ENCODE assay signal across 26 cellular contexts in genomic region chr12:34016361-34016760, GRCh38. TPM values are rescaled to one million over a fixed set of nuclear protein-coding genes. Genes with fewer than 3 reads are reported as not detected.
DNase-seq lines count a peak whose midpoint lies in the region; ATAC-seq and TF ChIP-seq lines count a peak whose summit lies in the region.
"Had no signal": no experiment of that assay in that cellular context is flagged by ENCODE, and none has a peak within 500 bp of the region (broad histone marks: within the 10 kb centered on the region; RNA-seq: fewer than 3 reads in every experiment).

No MANE protein-coding gene starts in this region.

- no peaks in the 10 kb centered on the region for H3K4me1 ChIP-seq in mammary epithelial cell (ENCODE audit: insufficient read depth, low read length)
- no peaks in the 10 kb centered on the region for H3K4me1 ChIP-seq in GM23338 (ENCODE audit: insufficient read depth)
- no peaks in the 10 kb centered on the region for H3K4me1 ChIP-seq in mesendoderm (ENCODE audit: control insufficient read depth, low read depth, low read length)

- no peaks in the 10 kb centered on the region for H3K79me2 ChIP-seq in mammary epithelial cell (ENCODE audit: insufficient read depth, low read length)
- H3K79me2 ChIP-seq in GM23338 (replicated peaks; ENCODE audit: insufficient read depth), result no peaks in the 10 kb centered on the region
- no peaks in the 10 kb centered on the region for H3K79me2 ChIP-seq in mesendoderm (ENCODE audit: control insufficient read depth, insufficient read depth, low read length)

- no peaks in the 10 kb centered on the region for H3F3A ChIP-seq in GM23338 (replicated peaks; ENCODE audit: low read depth)

- H2AK5ac ChIP-seq in mesendoderm (ENCODE audit: low read length), result no peak overlapping the region

- H3K27ac Mint-ChIP-seq in MCF 10A (ENCODE audit: low read depth, unreplicated experiment) (no peak overlapping the region), GM23338 (no peak overlapping the region)
- H3K27ac Mint-ChIP-seq: activated CD4-positive, alpha-beta memory T cell treated with anti-CD3 and anti-CD28 coated beads for 36 hours; effector memory CD8-positive, alpha-beta T cell; T-cell had no signal

- no peaks in the 10 kb centered on the region for H3K79me1 ChIP-seq in mesendoderm (ENCODE audit: low read length)

- intact Hi-C loops in mammary epithelial cell (cut with micrococcal nuclease) (no loop called here), MCF 10A (cut with micrococcal nuclease) (no loop called here), Right ventricle myocardium superior (cut with DNase I) (no loop called here)

- ATAC-seq in GM23338 (peak; percentile 59), SK-N-SH treated with all-trans-retinoic acid at 6 μM for 48 hours (0 out of 3 replicates have a peak, but pooled peaks have one; percentile 18), Right ventricle myocardium superior (ENCODE audit: poor library complexity) (no peak)
- ATAC-seq: effector memory CD8-positive, alpha-beta T cell; heart left ventricle; T-cell had no signal

- H3K23ac ChIP-seq in mesendoderm (ENCODE audit: low read length), result no peak overlapping the region

- no peak overlapping the region for H3K4ac ChIP-seq in mesendoderm (ENCODE audit: low read depth, low read length)

- TF ChIP-seq CTCF in mammary epithelial cell (conservative IDR thresholded peaks at IDR 0.05 in 1 of 2, IDR thresholded peaks at IDR 0.05 in 1 of 2; ENCODE audit: extremely low read depth in 1 of 2, insufficient read depth in 1 of 2, low read depth in 1 of 2, low read length in 2 of 2) (no peak), MCF 10A (IDR thresholded peaks at IDR 0.05; ENCODE audit: unreplicated experiment) (no peak), GM23338 (conservative IDR thresholded peaks at IDR 0.05; ENCODE audit: low read depth in 2 of 2) (peak; percentile 35 to 44), GM10266 (IDR thresholded peaks at IDR 0.05; ENCODE audit: control insufficient read depth, insufficient read depth, low read depth, missing control alignments) (no peak)

- no peaks in the 10 kb centered on the region for H4K20me1 ChIP-seq in mammary epithelial cell (ENCODE audit: insufficient read depth, low read length)
- H4K20me1 ChIP-seq in GM23338 (replicated peaks; ENCODE audit: insufficient read depth), result no peaks in the 10 kb centered on the region

- H3K4me3 ChIP-seq in mammary epithelial cell (replicated peaks in 1 of 3; ENCODE audit: insufficient read depth in 1 of 3, low read depth in 2 of 3, low read length in 3 of 3), result no peak overlapping the region
- H3K4me3 ChIP-seq in GM23338, result no peak overlapping the region
- no peak overlapping the region for H3K4me3 ChIP-seq in mesendoderm (ENCODE audit: low read length)
- H3K4me3 ChIP-seq: cardiac muscle cell, heart left ventricle, ovary, right atrium auricular region, spleen, upper lobe of left lung had no signal

- no peak overlapping the region for H2BK5ac ChIP-seq in mesendoderm (ENCODE audit: low read length)

- H3K9ac ChIP-seq in mammary epithelial cell (ENCODE audit: insufficient read depth, low read length), result no peak overlapping the region
- no peak overlapping the region for H3K9ac ChIP-seq in mesendoderm (ENCODE audit: low read length)

- H2AFZ ChIP-seq in mammary epithelial cell (ENCODE audit: low read depth, low read length) (peak overlapping the region; percentile 0), GM23338 (no peak overlapping the region)

- H3K27me3 ChIP-seq in mammary epithelial cell (ENCODE audit: insufficient read depth, low read length), result no peaks in the 10 kb centered on the region
- H3K27me3 ChIP-seq in GM23338 (ENCODE audit: insufficient read depth), result no peaks in the 10 kb centered on the region
- no peaks in the 10 kb centered on the region for H3K27me3 ChIP-seq in mesendoderm (ENCODE audit: insufficient read depth, low read length, poor library complexity)
- H3K27me3 ChIP-seq: cardiac muscle cell, right atrium auricular region, upper lobe of left lung had no signal

- WGBS in mammary epithelial cell (ENCODE audit: low coverage, missing lambda C conversion rate), result 73% methylated on average over 3 of the region's 3 CpGs
- WGBS in mesendoderm (ENCODE audit: extremely low coverage, insufficient coverage, low lambda C conversion rate), result no CpG with 5 or more reads among the region's 3 CpGs

- BruUV-seq in mammary epithelial cell (replicated peaks; lab: Mats Ljungman, UMichigan) (no TSS peak), MCF 10A (replicated peaks; lab: Mats Ljungman, UMichigan) (no TSS peak)

- POLR2A ChIA-PET in MCF 10A (lab: Yijun Ruan, JAX), result no interaction called here

- no peak overlapping the region for H3K18ac ChIP-seq in mesendoderm (ENCODE audit: low read length)

- H3K4me2 ChIP-seq in mammary epithelial cell (ENCODE audit: insufficient read depth, low read depth, low read length) (no peak overlapping the region), GM23338 (no peak overlapping the region), mesendoderm (ENCODE audit: low read length) (no peak overlapping the region)

- H3K27ac ChIP-seq in mammary epithelial cell (ENCODE audit: insufficient read depth, low read depth, low read length) (no peak overlapping the region), GM23338 (ENCODE audit: low read depth) (no peak overlapping the region), mesendoderm (ENCODE audit: low read depth, low read length) (no peak overlapping the region)
- H3K27ac ChIP-seq: cardiac muscle cell, heart left ventricle, ovary, right atrium auricular region, spleen, upper lobe of left lung had no signal

- H4K8ac ChIP-seq in mesendoderm (ENCODE audit: low read depth, low read length), result no peak overlapping the region

- in situ Hi-C loops in mammary epithelial cell (cut with MboI; ENCODE audit: low sequenced_read_pairs in 2 of 2), result loop anchor here (25.0 kb wide), 4 partner anchors 379 to 1254 kb away; partner anchors contain the start of gene YARS2 (in 1 of the 2)

- H2BK120ac ChIP-seq in mesendoderm (ENCODE audit: low read depth, low read length), result no peak overlapping the region

- DNase-seq in mammary epithelial cell (no peak), MCF 10A (ENCODE audit: unreplicated experiment) (no peak), GM23338 (ENCODE audit: low spot score) (peak; percentile 41), mesendoderm (peak; percentile 23), GM10266 (ENCODE audit: extremely low spot score) (no peak), NCI-H774 (lab: John Stamatoyannopoulos, UW) (no peak), Right ventricle myocardium superior (no peak)
- DNase-seq: activated CD4-positive, alpha-beta memory T cell treated with anti-CD3 and anti-CD28 coated beads for 36 hours; activated CD4-positive, CD25-positive, alpha-beta regulatory T cell treated with anti-CD3 and anti-CD28 coated beads, Interleukin-2, amount 50 U/mL, for 72 hours; activated CD8-positive, alpha-beta memory T cell treated with anti-CD3 and anti-CD28 coated beads, Interleukin-2, amount 50 U/mL, for 4 hours; activated naive CD4-positive, alpha-beta T cell treated with anti-CD3 and anti-CD28 coated beads, Interleukin-2, amount 50 U/mL, for 16 hours; anterior cingulate cortex; cortex of kidney; DMS79 treated with DMSO at 0.1 percent for 48 hours; effector memory CD8-positive, alpha-beta T cell; H7; heart left ventricle; KBM-7; NCI-H146; ovary; spleen; T-cell; upper lobe of left lung had no signal

- H3K36me3 Mint-ChIP-seq in MCF 10A (ENCODE audit: insufficient read depth, unreplicated experiment) (no peaks in the 10 kb centered on the region), GM23338 (ENCODE audit: low read depth) (no peaks in the 10 kb centered on the region; the same call in 2 of the 3 replicates)
- H3K36me3 Mint-ChIP-seq: activated CD4-positive, alpha-beta memory T cell treated with anti-CD3 and anti-CD28 coated beads for 36 hours; T-cell had no signal

- CTCF ChIA-PET in mammary epithelial cell (lab: Charles Lee; ENCODE audit: low non-redundant PET), result no interaction called here
- CTCF ChIA-PET in MCF 10A (lab: Yijun Ruan, JAX), result no interaction called here

- H3K9me3 Mint-ChIP-seq in MCF 10A (ENCODE audit: unreplicated experiment) (no peaks in the 10 kb centered on the region), GM23338 (no peaks in the 10 kb centered on the region)
- H3K9me3 Mint-ChIP-seq: activated CD4-positive, alpha-beta memory T cell treated with anti-CD3 and anti-CD28 coated beads for 36 hours; effector memory CD8-positive, alpha-beta T cell; T-cell had no signal

- H3K9me2 ChIP-seq in GM23338 (ENCODE audit: insufficient read depth), result no peaks in the 10 kb centered on the region; the same call in 1 of the 2 replicates

- H3K9me3 ChIP-seq in mammary epithelial cell (replicated peaks; ENCODE audit: insufficient read depth, low read length), result no peaks in the 10 kb centered on the region
- H3K9me3 ChIP-seq: heart left ventricle, ovary, right atrium auricular region, spleen, upper lobe of left lung had no signal

- no peaks in the 10 kb centered on the region for H3K36me3 ChIP-seq in mammary epithelial cell (ENCODE audit: insufficient read depth, low read length)
- H3K36me3 ChIP-seq in GM23338 (ENCODE audit: insufficient read depth), result no peaks in the 10 kb centered on the region
- H3K36me3 ChIP-seq in mesendoderm (ENCODE audit: control insufficient read depth, insufficient read depth, low read length), result no peaks in the 10 kb centered on the region
- H3K36me3 ChIP-seq: cardiac muscle cell, heart left ventricle, ovary, right atrium auricular region, spleen, upper lobe of left lung had no signal

- H3K56ac ChIP-seq in mesendoderm (ENCODE audit: low read length), result no peak overlapping the region

- peaks cover 11% of the 10 kb centered on the region for H3K27me3 Mint-ChIP-seq in MCF 10A (ENCODE audit: insufficient read depth, unreplicated experiment)
- H3K27me3 Mint-ChIP-seq in GM23338 (ENCODE audit: insufficient read depth, low read depth, poor library complexity), result peaks cover 2% of the 10 kb centered on the region
- H3K27me3 Mint-ChIP-seq: activated CD4-positive, alpha-beta memory T cell treated with anti-CD3 and anti-CD28 coated beads for 36 hours had no signal

- dilution Hi-C loops in mammary epithelial cell (cut with HindIII; ENCODE audit: low sequenced_read_pairs), result no loop called here

- H2BK15ac ChIP-seq in mesendoderm (replicated peaks; ENCODE audit: low read depth), result no peak overlapping the region

- H4K5ac ChIP-seq in mesendoderm (ENCODE audit: low read length), result no peak overlapping the region

- H3K4me3 Mint-ChIP-seq in MCF 10A (ENCODE audit: unreplicated experiment) (no peak overlapping the region), GM23338 (no peak overlapping the region)
- H3K4me3 Mint-ChIP-seq: activated CD4-positive, alpha-beta memory T cell treated with anti-CD3 and anti-CD28 coated beads for 36 hours; effector memory CD8-positive, alpha-beta T cell; T-cell had no signal

- no peaks in the 10 kb centered on the region for H3K4me1 Mint-ChIP-seq in MCF 10A (ENCODE audit: insufficient read depth, unreplicated experiment)
- H3K4me1 Mint-ChIP-seq in GM23338, result no peaks in the 10 kb centered on the region

RNA-seq across cellular contexts. Expression of gene ALG10, which starts 5.9 kb away (rescaled TPM):
- total RNA-seq in mammary epithelial cell (10 to 100 TPM; 12.6 to 18.7 TPM), MCF 10A (2022) (7.6 and 7.8 TPM in 2 replicates), Right ventricle myocardium superior (3.7 TPM)
- polyA plus RNA-seq in mammary epithelial cell (9.3 TPM), GM23338 (2016; fragmentation: Nextera tagmentation; extraction: Ambion mirVana) (1.4 and 2.5 TPM in 2 replicates)
- 15.6 TPM for polyA minus RNA-seq in mammary epithelial cell
- total RNA-seq in GM23338 (2014; rRNA removed; shearing (Covaris generic)), result 16.5 and 18.5 TPM in 2 replicates
- 4.4 TPM for polyA plus RNA-seq in mesendoderm (2013, experiment 1 of 2)
- polyA plus RNA-seq in mesendoderm (2013, experiment 2 of 2), result 4.6 TPM

Comparison
In these comparisons a context has a peak if more than half of its experiments do, and no peak if none do; other contexts are left out.
1. DNase-seq: peak in GM23338 (single experiment) and mesendoderm (single experiment); none in mammary epithelial cell (single experiment), MCF 10A (single experiment), GM10266 (single experiment), NCI-H774 (single experiment) and Right ventricle myocardium superior (single experiment).
2. CTCF ChIP-seq: peak in GM23338 (2 of 2); none in mammary epithelial cell (0 of 2), MCF 10A (single experiment) and GM10266 (single experiment).